Comparison of ENCODE assay signal across 9 cellular contexts in the genomic region with DNA sequence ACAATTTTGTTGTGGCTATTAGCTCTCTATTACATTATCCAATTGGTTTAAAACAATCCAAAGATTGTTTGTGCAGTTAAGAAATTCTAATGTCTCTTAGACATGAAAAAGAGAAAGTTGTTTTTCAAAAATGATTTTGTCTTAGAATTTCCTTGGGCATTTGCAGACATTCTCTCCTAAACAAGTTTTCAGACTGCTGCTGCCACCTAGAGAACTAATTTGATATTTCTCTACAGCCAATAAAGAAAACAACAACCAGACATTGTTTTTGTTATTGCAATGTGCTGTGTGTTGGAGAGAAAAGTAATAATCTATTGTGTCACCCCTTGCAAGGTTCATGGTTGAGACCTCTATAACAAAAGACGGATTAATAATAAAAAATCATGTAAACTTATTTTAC.
DNase-seq lines count a peak whose midpoint lies in the region; ATAC-seq, FAIRE-seq and TF ChIP-seq lines count a peak whose summit lies in the region.
"Had no signal": no experiment of that assay in that cellular context is flagged by ENCODE, and none has a peak within 500 bp of the region (broad histone marks: within the 10 kb centered on the region; RNA-seq: fewer than 3 reads in every experiment).

No MANE protein-coding gene starts in this region.

- H3K4me1 ChIP-seq in neuronal stem cell (ENCODE audit: control insufficient read depth in 2 of 2, insufficient read depth in 1 of 2, low read depth in 1 of 2, low read length in 2 of 2): no peaks in the 10 kb centered on the region

- H2BK120ac ChIP-seq in neuronal stem cell (ENCODE audit: low read depth, low read length): no peak overlapping the region

- no peak overlapping the region for H3K27ac ChIP-seq in neuronal stem cell (replicated peaks; ENCODE audit: low read length)

- H3K4me1 Mint-ChIP-seq in activated naive CD8-positive, alpha-beta T cell treated with anti-CD3 and anti-CD28 coated beads for 36 hours: no peaks in the 10 kb centered on the region
- H3K4me1 Mint-ChIP-seq in T-helper 17 cell: no peaks in the 10 kb centered on the region

- TF ChIP-seq CTCF in GM13977 (IDR thresholded peaks at IDR 0.05; ENCODE audit: extremely low read depth, insufficient read depth, missing control alignments) (peak; percentile 18), bronchial epithelial cell (IDR thresholded peaks at IDR 0.05; ENCODE audit: insufficient read depth, low read length, severe bottlenecking) (peak; percentile 25)

- no peak overlapping the region for H3K18ac ChIP-seq in neuronal stem cell (ENCODE audit: low read length)

- H3K27ac Mint-ChIP-seq in activated naive CD8-positive, alpha-beta T cell treated with anti-CD3 and anti-CD28 coated beads for 36 hours: no peak overlapping the region
- H3K27ac Mint-ChIP-seq in T-helper 17 cell: no peak overlapping the region

- H3K9me3 Mint-ChIP-seq in activated naive CD8-positive, alpha-beta T cell treated with anti-CD3 and anti-CD28 coated beads for 36 hours: peaks cover 5% of the 10 kb centered on the region

- no peak overlapping the region for H2BK15ac ChIP-seq in neuronal stem cell (ENCODE audit: low read length)

- no peak overlapping the region for H3K4ac ChIP-seq in neuronal stem cell (ENCODE audit: low read length)

- no peak for FAIRE-seq in bronchial epithelial cell (lab: Jason Lieb, UNC)

- H4K8ac ChIP-seq in neuronal stem cell (ENCODE audit: low read depth, low read length): no peak overlapping the region

- DNase-seq in GM13977 (ENCODE audit: low spot score) (no peak), NCI-H2171 (lab: John Stamatoyannopoulos, UW) (peak; percentile 16), bronchial epithelial cell (ENCODE audit: low read depth) (peak; percentile 29), neuronal stem cell (ENCODE audit: low spot score) (peak; percentile 20), T-helper 17 cell (no peak), HPDE6-E6E7 (ENCODE audit: extremely low spot score) (no peak)
- DNase-seq in stimulated activated CD4-positive, alpha-beta T cell treated with anti-CD3 and anti-CD28 coated beads, Interleukin-2, amount 100 ng/mL, for 48 hours: no peak
- no peak for DNase-seq in activated naive CD8-positive, alpha-beta T cell treated with anti-CD3 and anti-CD28 coated beads for 36 hours
- DNase-seq: nucleus accumbens had no signal

- H4K91ac ChIP-seq in neuronal stem cell (ENCODE audit: low read depth, low read length, poor library complexity): no peak overlapping the region

- no CpG with 5 or more reads among the region's 1 CpG for WGBS in neuronal stem cell (ENCODE audit: extremely low coverage in 2 of 2, insufficient read length in 2 of 2, insufficient replicate concordance in 1 of 2), 2 donors

- H3K4me3 Mint-ChIP-seq in activated naive CD8-positive, alpha-beta T cell treated with anti-CD3 and anti-CD28 coated beads for 36 hours: no peak overlapping the region
- no peak overlapping the region for H3K4me3 Mint-ChIP-seq in T-helper 17 cell

- H3K4me3 ChIP-seq in bronchial epithelial cell (ENCODE audit: low read depth, low read length) (no peak overlapping the region), neuronal stem cell (ENCODE audit: low read length in 2 of 2) (no peak overlapping the region)

- no peaks in the 10 kb centered on the region for H3K27me3 Mint-ChIP-seq in activated naive CD8-positive, alpha-beta T cell treated with anti-CD3 and anti-CD28 coated beads for 36 hours
- H3K27me3 Mint-ChIP-seq in T-helper 17 cell: no peaks in the 10 kb centered on the region

- no peak overlapping the region for H3K14ac ChIP-seq in neuronal stem cell (ENCODE audit: low read length)

- in situ Hi-C loops in GM13977 (cut with MboI; ENCODE audit: low pct_unique_long_range_greater_than_20kb, low sequenced_read_pairs, unreplicated experiment): no loop called here

- no peak overlapping the region for H2AFZ ChIP-seq in neuronal stem cell (ENCODE audit: low read length)

- no peak overlapping the region for H2BK12ac ChIP-seq in neuronal stem cell (ENCODE audit: low read length)

- H2BK5ac ChIP-seq in neuronal stem cell (ENCODE audit: low read length): no peak overlapping the region

- H3K79me1 ChIP-seq in neuronal stem cell (ENCODE audit: low read depth, low read length): no peaks in the 10 kb centered on the region

- no peak overlapping the region for H2AK5ac ChIP-seq in neuronal stem cell (ENCODE audit: low read depth, low read length)

- H3K36me3 Mint-ChIP-seq in activated naive CD8-positive, alpha-beta T cell treated with anti-CD3 and anti-CD28 coated beads for 36 hours: no peaks in the 10 kb centered on the region
- no peaks in the 10 kb centered on the region for H3K36me3 Mint-ChIP-seq in T-helper 17 cell (ENCODE audit: low read depth)

- no peak overlapping the region for H3K23ac ChIP-seq in neuronal stem cell (ENCODE audit: low read depth, low read length, poor library complexity)

- H3K4me2 ChIP-seq in neuronal stem cell (ENCODE audit: insufficient read depth, low read length, poor library complexity, severe bottlenecking): no peak overlapping the region

- H3K36me3 ChIP-seq in bronchial epithelial cell (ENCODE audit: control insufficient read depth, insufficient read depth, low read length) (no peaks in the 10 kb centered on the region), neuronal stem cell (replicated peaks in 1 of 2; ENCODE audit: control insufficient read depth in 2 of 2, insufficient read depth in 2 of 2, low read length in 2 of 2) (no peaks in the 10 kb centered on the region)

- H3K9ac ChIP-seq in neuronal stem cell (ENCODE audit: low read depth, low read length, poor library complexity): no peak overlapping the region

- H3K27me3 ChIP-seq in bronchial epithelial cell (ENCODE audit: control insufficient read depth, insufficient read depth, low read length) (no peaks in the 10 kb centered on the region), neuronal stem cell (ENCODE audit: control insufficient read depth in 3 of 3, insufficient read depth in 3 of 3, low read depth in 1 of 3, low read length in 3 of 3) (no peaks in the 10 kb centered on the region)

- H3K9me3 ChIP-seq in neuronal stem cell (replicated peaks in 1 of 2; ENCODE audit: control insufficient read depth in 2 of 2, insufficient read depth in 1 of 2, low read depth in 1 of 2, low read length in 2 of 2) (no peaks in the 10 kb centered on the region), T-helper 17 cell (ENCODE audit: control insufficient read depth, low read length, poor library complexity, severe bottlenecking) (no peaks in the 10 kb centered on the region)

- ATAC-seq in T-helper 17 cell: no peak

Comparison
In these comparisons a context has a peak if more than half of its experiments do, and no peak if none do; other contexts are left out.
1. DNase-seq: peak in NCI-H2171 (single experiment), bronchial epithelial cell (single experiment) and neuronal stem cell (single experiment); none in GM13977 (single experiment), stimulated activated CD4-positive, alpha-beta T cell treated with anti-CD3 and anti-CD28 coated beads, Interleukin-2, amount 100 ng/mL, for 48 hours (0 of 2), activated naive CD8-positive, alpha-beta T cell treated with anti-CD3 and anti-CD28 coated beads for 36 hours (single experiment), T-helper 17 cell (0 of 3) and HPDE6-E6E7 (single experiment).